ENCODE assay signal across 2 cellular contexts in genomic region chr1:118185083-118185899, GRCh38.
TF ChIP-seq lines count a peak whose summit lies in the region.

Gene SPAG17, minus strand, starts transcription at chr1:118185228. Its CDS starts 71 bp downstream, at chr1:118185157.

TF ChIP-seq in GM12891, 5 proteins besides CTCF, POLR2A, EP300 and RAD21 (continued from another document):
- TF ChIP-seq POU2F2 (IDR thresholded peaks at IDR 0.05; ENCODE audit: low read depth, low read length) (no peak), TAF1 (IDR thresholded peaks at IDR 0.05; ENCODE audit: low read depth, low read length) (no peak), PAX5 (IDR thresholded peaks at IDR 0.05; ENCODE audit: insufficient read depth, low read length, severe bottlenecking) (no peak), POLR2AphosphoS5 (IDR thresholded peaks at IDR 0.05; ENCODE audit: low read depth, low read length) (no peak)

TF ChIP-seq in H1, 55 proteins besides CTCF, POLR2A, EP300 and RAD21 (continued from another document):
- TF ChIP-seq RNF2 (IDR thresholded peaks at IDR 0.05; ENCODE audit: borderline replicate concordance, low read depth, low read length, missing control alignments, poor library complexity, severe bottlenecking) (no peak), EZH2 (IDR thresholded peaks at IDR 0.05; ENCODE audit: low read depth, low read length, severe bottlenecking) (no peak), POLR2AphosphoS5 (IDR thresholded peaks at IDR 0.05; ENCODE audit: low read depth, low read length) (peak; percentile 44; the same call in 1 of the 2 replicates), YY1 (IDR thresholded peaks at IDR 0.05; ENCODE audit: low read depth, low read length) (0 out of 2 replicates have a peak, but pooled peaks have one; percentile 6), SAP30 (IDR thresholded peaks at IDR 0.05; ENCODE audit: insufficient read depth, insufficient replicate concordance, low read length) (peak; percentile 91), KDM1A (IDR thresholded peaks at IDR 0.05; ENCODE audit: borderline replicate concordance, low read length) (no peak), MAFK (IDR thresholded peaks at IDR 0.05; ENCODE audit: low read depth, low read length) (no peak), BACH1 (IDR thresholded peaks at IDR 0.05; ENCODE audit: low read length) (no peak), SP1 (IDR thresholded peaks at IDR 0.05; ENCODE audit: low read depth, low read length) (peak; percentile 70; the same call in 1 of the 2 replicates), CBX5 (IDR thresholded peaks at IDR 0.05; ENCODE audit: low read depth, low read length) (no peak), SIX5 (IDR thresholded peaks at IDR 0.05; ENCODE audit: low read depth, low read length) (no peak), SP4 (IDR thresholded peaks at IDR 0.05; ENCODE audit: low read length) (no peak), PHF8 (conservative IDR thresholded peaks at IDR 0.05; ENCODE audit: low read depth, low read length) (peak; percentile 51; the same call in 1 of the 2 replicates), TEAD4 (IDR thresholded peaks at IDR 0.05; ENCODE audit: low read depth, low read length) (peak; percentile 32; the same call in 1 of the 2 replicates), HDAC6 (IDR thresholded peaks at IDR 0.05; ENCODE audit: low read depth, low read length) (no peak), CEBPB (IDR thresholded peaks at IDR 0.05; ENCODE audit: low read depth, low read length) (no peak), BRCA1 (IDR thresholded peaks at IDR 0.05; ENCODE audit: low read depth, low read length) (no peak), SUZ12 (IDR thresholded peaks at IDR 0.05; ENCODE audit: low read length) (no peak), CHD2 (IDR thresholded peaks at IDR 0.05; ENCODE audit: low read length) (peak; percentile 55; the same call in 1 of the 2 replicates), NRF1 (IDR thresholded peaks at IDR 0.05; ENCODE audit: low read depth, low read length) (no peak), ATF3 (IDR thresholded peaks at IDR 0.05; ENCODE audit: insufficient read depth, low read depth, low read length) (no peak), TAF7 (optimal IDR thresholded peaks at IDR 0.05; ENCODE audit: borderline replicate concordance, low read depth, low read length) (no peak), USF2 (IDR thresholded peaks at IDR 0.05; ENCODE audit: low read length) (no peak), TAF1 (IDR thresholded peaks at IDR 0.05; ENCODE audit: low read depth, low read length) (peak; percentile 63; the same call in 1 of the 2 replicates), TBP (IDR thresholded peaks at IDR 0.05; ENCODE audit: low read depth, low read length) (peak; percentile 39; the same call in 1 of the 2 replicates), MAX (IDR thresholded peaks at IDR 0.05) (no peak; the same call in 1 of the 2 replicates), CHD7 (IDR thresholded peaks at IDR 0.05; ENCODE audit: insufficient replicate concordance, low read length) (no peak), CHD1 (IDR thresholded peaks at IDR 0.05; ENCODE audit: low read depth, low read length) (no peak), ASH2L (IDR thresholded peaks at IDR 0.05; ENCODE audit: low read length) (peak; percentile 94), CTBP2 (IDR thresholded peaks at IDR 0.05; ENCODE audit: borderline replicate concordance, insufficient read depth, insufficient read length, low read length) (no peak), TCF12 (IDR thresholded peaks at IDR 0.05; ENCODE audit: low read depth, low read length) (no peak), JUN (IDR thresholded peaks at IDR 0.05; ENCODE audit: low read depth, low read length) (no peak), CBX8 (IDR thresholded peaks at IDR 0.05; ENCODE audit: borderline replicate concordance, low read depth, low read length) (no peak), CREB1 (IDR thresholded peaks at IDR 0.05) (peak; percentile 76), SIRT6 (IDR thresholded peaks at IDR 0.05; ENCODE audit: low read length) (no peak), ATF2 (IDR thresholded peaks at IDR 0.05; ENCODE audit: low read length) (no peak), POU5F1 (IDR thresholded peaks at IDR 0.05; ENCODE audit: low read depth, low read length) (no peak), FOSL1 (IDR thresholded peaks at IDR 0.05; ENCODE audit: insufficient read depth, low read depth, low read length) (no peak), KDM4A (IDR thresholded peaks at IDR 0.05; ENCODE audit: low read depth, low read length, severe bottlenecking) (peak; percentile 84), E2F6 (IDR thresholded peaks at IDR 0.05) (no peak), GABPA (IDR thresholded peaks at IDR 0.05; ENCODE audit: borderline replicate concordance, insufficient read depth, low read length) (no peak), SP2 (IDR thresholded peaks at IDR 0.05; ENCODE audit: low read length) (no peak), RBBP5 (IDR thresholded peaks at IDR 0.05; ENCODE audit: borderline replicate concordance, low read depth, low read length) (peak; percentile 90), RXRA (IDR thresholded peaks at IDR 0.05; ENCODE audit: insufficient read depth, low read depth, low read length) (no peak), EGR1 (IDR thresholded peaks at IDR 0.05; ENCODE audit: borderline replicate concordance, low read depth, low read length) (no peak), HDAC2 (IDR thresholded peaks at IDR 0.05; ENCODE audit: borderline replicate concordance in 1 of 2, low read depth in 2 of 2, low read length in 2 of 2) (no peak), SRF (IDR thresholded peaks at IDR 0.05; ENCODE audit: low read depth, low read length) (no peak), ZNF274 (IDR thresholded peaks at IDR 0.05; ENCODE audit: borderline replicate concordance, extremely low read depth, low read length) (no peak), RFX5 (IDR thresholded peaks at IDR 0.05; ENCODE audit: borderline replicate concordance, low read depth, low read length) (no peak), NANOG (IDR thresholded peaks at IDR 0.05; ENCODE audit: insufficient read depth, low read depth, low read length, poor library complexity, severe bottlenecking) (no peak), KDM5A (IDR thresholded peaks at IDR 0.05; ENCODE audit: low read length) (no peak), GTF2F1 (IDR thresholded peaks at IDR 0.05; ENCODE audit: borderline replicate concordance, low read depth, low read length) (no peak), SIN3A (conservative IDR thresholded peaks at IDR 0.05 in 1 of 2, IDR thresholded peaks at IDR 0.05 in 1 of 2; ENCODE audit: low read depth in 1 of 2, low read length in 2 of 2) (peak; percentile 55 to 97; a peak in 3 of 4 replicates), BCL11A (IDR thresholded peaks at IDR 0.05; ENCODE audit: low read depth in 2 of 2, low read length in 2 of 2) (no peak)
